ENCODE assay signal across 16 cellular contexts in genomic region chr1:24754229-24754628, GRCh38. TPM values are rescaled to one million over a fixed set of nuclear protein-coding genes. Genes with fewer than 3 reads are reported as not detected.
DNase-seq lines count a peak whose midpoint lies in the region; ATAC-seq, FAIRE-seq and TF ChIP-seq lines count a peak whose summit lies in the region.
"Had no signal": no experiment of that assay in that cellular context is flagged by ENCODE, and none has a peak within 500 bp of the region (broad histone marks: within the 10 kb centered on the region; RNA-seq: fewer than 3 reads in every experiment).

No MANE protein-coding gene starts in this region.

- no peaks in the 10 kb centered on the region for H3K9me2 ChIP-seq in OCI-LY7 (ENCODE audit: insufficient read depth, low read length)

- H3K27ac ChIP-seq in OCI-LY7 (ENCODE audit: low read depth, low read length, poor library complexity, severe bottlenecking) (no peak overlapping the region), endothelial cell of umbilical vein (ENCODE audit: insufficient read depth, low read depth, low read length) (peak overlapping the region; percentile 49), mesodermal cell (ENCODE audit: low read depth, low read length, severe bottlenecking) (peak overlapping the region; percentile 26)

- BruUV-seq in OCI-LY7 (replicated peaks; lab: Mats Ljungman, UMichigan): TSS peak; percentile 23
- BruUV-seq in endothelial cell of umbilical vein (replicated peaks; lab: Mats Ljungman, UMichigan): no TSS peak

- peaks cover 17% of the 10 kb centered on the region for H4K20me1 ChIP-seq in OCI-LY7 (ENCODE audit: insufficient read depth, low read length)
- H4K20me1 ChIP-seq in endothelial cell of umbilical vein (replicated peaks; ENCODE audit: control insufficient read depth, extremely low read depth, insufficient read depth, low read length): peaks cover 11% of the 10 kb centered on the region

- 87 to 90% methylated on average over 5 of the region's 5 CpGs for WGBS in mesodermal cell (ENCODE audit: insufficient coverage in 2 of 2), 2 experiments

- no peak overlapping the region for H2AFZ ChIP-seq in OCI-LY7 (ENCODE audit: low read length)
- no peak overlapping the region for H2AFZ ChIP-seq in endothelial cell of umbilical vein (ENCODE audit: low read depth, low read length)

- no peak for TF ChIP-seq POLR2A in endothelial cell of umbilical vein (IDR thresholded peaks at IDR 0.05; ENCODE audit: low read depth, low read length)

- H3K27me3 Mint-ChIP-seq in type B pancreatic cell: no peaks in the 10 kb centered on the region
- peaks cover 9% of the 10 kb centered on the region for H3K27me3 Mint-ChIP-seq in activated CD8-positive, alpha-beta T cell treated with anti-CD3 and anti-CD28 coated beads, Interleukin-2, amount 10 ng/mL, durations not matched to agents 7 days and 5 days (ENCODE audit: low read depth)

- peaks cover 20% of the 10 kb centered on the region for H3K4me1 Mint-ChIP-seq in type B pancreatic cell (ENCODE audit: unreplicated experiment)
- no peaks in the 10 kb centered on the region for H3K4me1 Mint-ChIP-seq in activated CD8-positive, alpha-beta T cell treated with anti-CD3 and anti-CD28 coated beads, Interleukin-2, amount 10 ng/mL, durations not matched to agents 7 days and 5 days (ENCODE audit: low read depth)

- H3K36me3 ChIP-seq in OCI-LY7 (ENCODE audit: insufficient read depth, low read length): peaks cover 56% of the 10 kb centered on the region
- H3K36me3 ChIP-seq in endothelial cell of umbilical vein (ENCODE audit: control insufficient read depth in 2 of 2, extremely low read depth in 1 of 2, insufficient read depth in 2 of 2, low read length in 2 of 2): peaks cover 0 to 2% of the 10 kb centered on the region in 2 experiments
- peaks cover 28% of the 10 kb centered on the region for H3K36me3 ChIP-seq in mesodermal cell (ENCODE audit: control insufficient read depth, insufficient read depth, low read length)

- H3K4me1 ChIP-seq in OCI-LY7 (ENCODE audit: insufficient read depth, low read length, poor library complexity, severe bottlenecking) (peaks cover 41% of the 10 kb centered on the region), endothelial cell of umbilical vein (ENCODE audit: control insufficient read depth, extremely low read depth, insufficient read depth, low read length) (peaks cover 35% of the 10 kb centered on the region), mesodermal cell (ENCODE audit: control insufficient read depth, insufficient read depth, low read length, poor library complexity, severe bottlenecking) (peaks cover 15% of the 10 kb centered on the region)
- H3K4me1 ChIP-seq: testis had no signal

- no peaks in the 10 kb centered on the region for H3K9me1 ChIP-seq in endothelial cell of umbilical vein (replicated peaks; ENCODE audit: control insufficient read depth, extremely low read depth, insufficient read depth, low read length)

- H3K4me3 Mint-ChIP-seq in type B pancreatic cell: no peak overlapping the region
- H3K4me3 Mint-ChIP-seq in activated CD8-positive, alpha-beta T cell treated with anti-CD3 and anti-CD28 coated beads, Interleukin-2, amount 10 ng/mL, durations not matched to agents 7 days and 5 days: no peak overlapping the region
- H3K4me3 Mint-ChIP-seq: activated naive CD8-positive, alpha-beta T cell treated with anti-CD3 and anti-CD28 coated beads for 36 hours; naive thymus-derived CD4-positive, alpha-beta T cell had no signal

- H3K9me3 ChIP-seq in OCI-LY7 (ENCODE audit: low read length) (0 out of 2 replicates have a peak, but pooled peaks cover 2% of the 10 kb centered on the region), endothelial cell of umbilical vein (replicated peaks; ENCODE audit: control insufficient read depth, insufficient read depth, low read length) (no peaks in the 10 kb centered on the region), mesodermal cell (ENCODE audit: control insufficient read depth, low read length) (no peaks in the 10 kb centered on the region)
- H3K9me3 ChIP-seq: testis had no signal

- dilution Hi-C loops in endothelial cell of umbilical vein (cut with MboI; ENCODE audit: extremely low pct_ligation_motif_present, low sequenced_read_pairs): no loop called here

- no peak for ATAC-seq in omental fat pad (ENCODE audit: low FRiP score)
- no peak for ATAC-seq in activated CD8-positive, alpha-beta T cell treated with anti-CD3 and anti-CD28 coated beads, Interleukin-2, amount 10 ng/mL, durations not matched to agents 7 days and 5 days
- ATAC-seq: naive thymus-derived CD4-positive, alpha-beta T cell had no signal

- peaks cover 18% of the 10 kb centered on the region for H3K36me3 Mint-ChIP-seq in type B pancreatic cell
- no peaks in the 10 kb centered on the region for H3K36me3 Mint-ChIP-seq in activated CD8-positive, alpha-beta T cell treated with anti-CD3 and anti-CD28 coated beads, Interleukin-2, amount 10 ng/mL, durations not matched to agents 7 days and 5 days (ENCODE audit: low read depth)
- H3K36me3 Mint-ChIP-seq: activated naive CD8-positive, alpha-beta T cell treated with anti-CD3 and anti-CD28 coated beads for 36 hours had no signal

- no peak overlapping the region for H3K4me3 ChIP-seq in OCI-LY7 (ENCODE audit: low read depth, low read length, poor library complexity, severe bottlenecking)
- no peak overlapping the region for H3K4me3 ChIP-seq in endothelial cell of umbilical vein (replicated peaks in 1 of 3; ENCODE audit: insufficient read depth in 1 of 3, low read depth in 1 of 3, low read length in 3 of 3)
- no peak overlapping the region for H3K4me3 ChIP-seq in mesodermal cell (ENCODE audit: extremely low read depth, insufficient read depth, low read length, poor library complexity, severe bottlenecking)
- H3K4me3 ChIP-seq: skin epidermis, testis had no signal

- H3K9me3 Mint-ChIP-seq in type B pancreatic cell: no peaks in the 10 kb centered on the region
- no peaks in the 10 kb centered on the region for H3K9me3 Mint-ChIP-seq in activated CD8-positive, alpha-beta T cell treated with anti-CD3 and anti-CD28 coated beads, Interleukin-2, amount 10 ng/mL, durations not matched to agents 7 days and 5 days (ENCODE audit: insufficient read depth)
- H3K9me3 Mint-ChIP-seq: activated naive CD8-positive, alpha-beta T cell treated with anti-CD3 and anti-CD28 coated beads for 36 hours; naive thymus-derived CD4-positive, alpha-beta T cell had no signal

- H3K27me3 ChIP-seq in endothelial cell of umbilical vein (ENCODE audit: control insufficient read depth in 2 of 2, insufficient read depth in 2 of 2, low read length in 2 of 2): no peaks in the 10 kb centered on the region
- H3K27me3 ChIP-seq: testis had no signal

- no peak for DNase-seq in OCI-LY7 (ENCODE audit: low spot score)
- DNase-seq in endothelial cell of umbilical vein (ENCODE audit: low read depth, low spot score): peak; percentile 85
- DNase-seq in type B pancreatic cell (ENCODE audit: extremely low spot score, unreplicated experiment): no peak
- no peak for DNase-seq in NCI-H748 treated with DMSO at 0.1 percent for 48 hours (lab: John Stamatoyannopoulos, UW)
- DNase-seq in omental fat pad (ENCODE audit: low spot score): no peak
- DNase-seq in NCI-H446 (lab: John Stamatoyannopoulos, UW): no peak
- no peak for DNase-seq in activated CD8-positive, alpha-beta T cell treated with anti-CD3 and anti-CD28 coated beads, Interleukin-2, amount 10 ng/mL, durations not matched to agents 7 days and 5 days
- DNase-seq: activated CD8-positive, alpha-beta memory T cell treated with anti-CD3 and anti-CD28 coated beads, Interleukin-2, amount 50 U/mL, for 4 hours; activated naive CD8-positive, alpha-beta T cell treated with anti-CD3 and anti-CD28 coated beads for 36 hours; naive thymus-derived CD4-positive, alpha-beta T cell; NCI-H774; SIG-M5; testis had no signal

- intact Hi-C loops in OCI-LY7 (cut with micrococcal nuclease; ENCODE audit: unreplicated experiment) (no loop called here), endothelial cell of umbilical vein (cut with micrococcal nuclease) (loop anchor here (1.0 to 2.0 kb wide), 2 partner anchors 16 to 77 kb away; no protein-coding TSS in a partner anchor)

- no peak for TF ChIP-seq CTCF in OCI-LY7 (conservative IDR thresholded peaks at IDR 0.05; ENCODE audit: low read length)
- TF ChIP-seq CTCF in endothelial cell of umbilical vein (IDR thresholded peaks at IDR 0.05; ENCODE audit: extremely low read depth in 1 of 2, insufficient read depth in 1 of 2, low read depth in 1 of 2, low read length in 2 of 2): no peak
- TF ChIP-seq CTCF in type B pancreatic cell (conservative IDR thresholded peaks at IDR 0.05): no peak
- no peak for TF ChIP-seq CTCF in omental fat pad (IDR thresholded peaks at IDR 0.05)

- CTCF ChIA-PET in OCI-LY7 (lab: Charles Lee; ENCODE audit: unreplicated experiment) (no interaction called here), endothelial cell of umbilical vein (lab: Charles Lee) (interaction anchor here (1.0 to 4.4 kb wide), 10 partner anchors 9 to 81 kb away, joined by 3 to 29 read pairs (median 6); partner anchors contain the start of gene CLIC4)
- CTCF ChIA-PET in activated CD8-positive, alpha-beta T cell treated with anti-CD3 and anti-CD28 coated beads, Interleukin-2, amount 10 ng/mL, durations not matched to agents 7 days and 5 days (lab: Charles Lee): no interaction called here

- no peak overlapping the region for H3K9ac ChIP-seq in endothelial cell of umbilical vein (replicated peaks; ENCODE audit: extremely low read depth, insufficient read depth, low read length)

- peak; percentile 90 for FAIRE-seq in endothelial cell of umbilical vein (lab: Jason Lieb, UNC)
- FAIRE-seq: islet of Langerhans had no signal

- peak overlapping the region; percentile 1 for H3K27ac Mint-ChIP-seq in type B pancreatic cell
- H3K27ac Mint-ChIP-seq in activated CD8-positive, alpha-beta T cell treated with anti-CD3 and anti-CD28 coated beads, Interleukin-2, amount 10 ng/mL, durations not matched to agents 7 days and 5 days: no peak overlapping the region
- H3K27ac Mint-ChIP-seq: activated naive CD8-positive, alpha-beta T cell treated with anti-CD3 and anti-CD28 coated beads for 36 hours; naive thymus-derived CD4-positive, alpha-beta T cell had no signal

- H3K79me2 ChIP-seq in OCI-LY7 (ENCODE audit: insufficient read depth, low read depth, low read length) (peaks cover 99% of the 10 kb centered on the region), endothelial cell of umbilical vein (ENCODE audit: control insufficient read depth, insufficient read depth, low read length) (peaks cover 93% of the 10 kb centered on the region)

- H3K4me2 ChIP-seq in OCI-LY7 (ENCODE audit: low read length) (no peak overlapping the region), endothelial cell of umbilical vein (ENCODE audit: insufficient read depth, low read length) (peak overlapping the region; percentile 63)

- POLR2A ChIA-PET in OCI-LY7 (lab: Charles Lee) (no interaction called here), endothelial cell of umbilical vein (lab: Charles Lee) (interaction anchor here (0.7 to 1.8 kb wide), 7 partner anchors 8 to 71 kb away, joined by 3 to 17 read pairs (median 4); partner anchors contain the start of gene CLIC4)
- POLR2A ChIA-PET in activated CD8-positive, alpha-beta T cell treated with anti-CD3 and anti-CD28 coated beads, Interleukin-2, amount 10 ng/mL, durations not matched to agents 7 days and 5 days (lab: Charles Lee): no interaction called here

RNA-seq across cellular contexts. Expression of gene CLIC4, which starts 9.0 kb away (rescaled TPM):
- total RNA-seq in OCI-LY7 (2014; rRNA removed; shearing (Covaris generic)): 35.5 and 35.7 TPM in 2 replicates
- 113 and 116 TPM in 2 replicates for total RNA-seq in OCI-LY7 (2022)
- total RNA-seq in endothelial cell of umbilical vein: 330 and 333 TPM in 2 replicates
- polyA plus RNA-seq in endothelial cell of umbilical vein: 76.6 and 97.5 TPM in 2 replicates
- 122 and 128 TPM in 2 replicates for polyA plus RNA-seq in endothelial cell of umbilical vein (2011; cell fraction: cytosol; rRNA removed)
- 67.0 and 84.4 TPM in 2 replicates for polyA plus RNA-seq in endothelial cell of umbilical vein (2011; cell fraction: nucleus; rRNA removed)
- polyA plus RNA-seq in endothelial cell of umbilical vein (2012): 156 and 227 TPM in 2 replicates
- polyA minus RNA-seq in endothelial cell of umbilical vein: 74.9 and 89.1 TPM in 2 replicates
- polyA minus RNA-seq in endothelial cell of umbilical vein (2011; cell fraction: cytosol; rRNA and poly(A)+ RNA removed): 65.3 TPM
- 74.6 and 101 TPM in 2 replicates for polyA minus RNA-seq in endothelial cell of umbilical vein (2011; cell fraction: nucleus; rRNA and poly(A)+ RNA removed)
- polyA plus RNA-seq in mesodermal cell (2013, experiment 1 of 2): 207 TPM
- polyA plus RNA-seq in mesodermal cell (2013, experiment 2 of 2): 227 TPM
- 102 and 109 TPM in 2 replicates for total RNA-seq in type B pancreatic cell (ENCODE audit: low replicate concordance)
- total RNA-seq in omental fat pad: 100 to 1,000 TPM; 205 to 309 (median 292) TPM
- total RNA-seq in activated CD8-positive, alpha-beta T cell treated with anti-CD3 and anti-CD28 coated beads, Interleukin-2, amount 10 ng/mL, durations not matched to agents 7 days and 5 days: 1 to 10 TPM; 7.1 to 7.7 TPM

Comparison
In these comparisons a context has a peak if more than half of its experiments do, and no peak if none do; other contexts are left out.
1. RNA of gene CLIC4, which starts 9.0 kb away (total RNA-seq): 330 to 333 TPM in endothelial cell of umbilical vein, 205 to 309 TPM in omental fat pad, 35.5 to 116 TPM in OCI-LY7 and 102 to 109 TPM in type B pancreatic cell; 7.1 to 7.7 TPM in activated CD8-positive, alpha-beta T cell treated with anti-CD3 and anti-CD28 coated beads, Interleukin-2, amount 10 ng/mL, durations not matched to agents 7 days and 5 days; every median in the first group is over 4 times any median in the second.